In genomic region chr19:35716735-35716984, GRCh38 we compare ENCODE assay signal across 6 cellular contexts. TPM values are rescaled to one million over a fixed set of nuclear protein-coding genes. Genes with fewer than 3 reads are reported as not detected.
A peak's percentile ranks its signal among the peaks of the same experiment; 100 is the strongest.
DNase-seq lines count a peak whose midpoint lies in the region; ATAC-seq and TF ChIP-seq lines count a peak whose summit lies in the region.

No MANE protein-coding gene starts in this region.

- H3K27ac Mint-ChIP-seq in MCF 10A (ENCODE audit: low read depth, unreplicated experiment) (peak overlapping the region; percentile 97), neural crest cell (ENCODE audit: unreplicated experiment) (peak overlapping the region; percentile 97)

- CTCF ChIA-PET in MCF 10A (lab: Yijun Ruan, JAX), result interaction anchor here (1.3 kb wide), 1 partner anchor 10 kb away, joined by 3 read pairs; no protein-coding TSS in a partner anchor

- intact Hi-C loops in MCF 10A (cut with micrococcal nuclease), result no loop called here

- H3K4me3 Mint-ChIP-seq in MCF 10A (ENCODE audit: unreplicated experiment), result peak overlapping the region; percentile 88
- H3K4me3 Mint-ChIP-seq in neural crest cell, result peak overlapping the region; percentile 95

- DNase-seq in C1 segment of cervical spinal cord (lab: John Stamatoyannopoulos, UW), result peak in 10 of 14 donors; percentile 66 to 90 (median 86)
- DNase-seq in MCF 10A (ENCODE audit: unreplicated experiment), result no peak
- DNase-seq in neural crest cell (ENCODE audit: low read depth, low spot score), result no peak
- DNase-seq in stimulated activated CD4-positive, alpha-beta T cell treated with anti-CD3 and anti-CD28 coated beads, Interleukin-4, amount 100 ng/mL, for 24 hours, result no peak
- DNase-seq in NCI-H526 (lab: John Stamatoyannopoulos, UW), result no peak

- ATAC-seq in HG02759 (IDR thresholded peaks at IDR 0.05; ENCODE audit: unreplicated experiment), result peak; percentile 12

- H3K4me1 Mint-ChIP-seq in MCF 10A (ENCODE audit: insufficient read depth, unreplicated experiment) (peaks cover 20% of the 10 kb centered on the region), neural crest cell (peaks cover 34% of the 10 kb centered on the region)

- BruUV-seq in MCF 10A (replicated peaks; lab: Mats Ljungman, UMichigan), result TSS peak; percentile 22

- H3K9me3 Mint-ChIP-seq in MCF 10A (ENCODE audit: unreplicated experiment) (no peaks in the 10 kb centered on the region), neural crest cell (no peaks in the 10 kb centered on the region)

- TF ChIP-seq CTCF in MCF 10A (IDR thresholded peaks at IDR 0.05; ENCODE audit: unreplicated experiment), result no peak
- no peak for TF ChIP-seq CTCF in neural crest cell (conservative IDR thresholded peaks at IDR 0.05)

- H3K27me3 Mint-ChIP-seq in MCF 10A (ENCODE audit: insufficient read depth, unreplicated experiment) (no peaks in the 10 kb centered on the region), neural crest cell (ENCODE audit: low read depth) (no peaks in the 10 kb centered on the region)

- H3K36me3 Mint-ChIP-seq in MCF 10A (ENCODE audit: insufficient read depth, unreplicated experiment) (peaks cover 18% of the 10 kb centered on the region), neural crest cell (ENCODE audit: low read depth) (peaks cover 2% of the 10 kb centered on the region)

- POLR2A ChIA-PET in MCF 10A (lab: Yijun Ruan, JAX), result no interaction called here

RNA-seq across cellular contexts. Expression of gene KMT2B, which starts 1.1 kb away (rescaled TPM):
- total RNA-seq in MCF 10A (2022) (36.0 TPM in 2 replicates), neural crest cell (60.1 and 64.2 TPM in 2 replicates)

RNA-seq across cellular contexts. Expression of gene ZBTB32, which starts 12.3 kb away (rescaled TPM):
- total RNA-seq in MCF 10A (2022) (not detected in 2 replicates), neural crest cell (not detected in 2 replicates)

RNA-seq across cellular contexts. Expression of gene IGFLR1, which starts 25.6 kb away (rescaled TPM):
- total RNA-seq in MCF 10A (2022) (3.6 and 4.2 TPM in 2 replicates), neural crest cell (4.2 and 6.3 TPM in 2 replicates)

RNA-seq across cellular contexts. Expression of gene U2AF1L4, which starts 28.6 kb away (rescaled TPM):
- 32.0 and 37.5 TPM in 2 replicates for total RNA-seq in MCF 10A (2022)
- 19.4 and 21.6 TPM in 2 replicates for total RNA-seq in neural crest cell

RNA-seq across cellular contexts. Expression of gene PSENEN, which starts 28.8 kb away (rescaled TPM):
- total RNA-seq in MCF 10A (2022) (65.0 and 86.9 TPM in 2 replicates), neural crest cell (67.3 and 69.2 TPM in 2 replicates)

Comparison
In these comparisons a context has a peak if more than half of its experiments do, and no peak if none do; other contexts are left out.
1. DNase-seq: peak in C1 segment of cervical spinal cord (10 of 14); none in MCF 10A (single experiment), neural crest cell (single experiment), stimulated activated CD4-positive, alpha-beta T cell treated with anti-CD3 and anti-CD28 coated beads, Interleukin-4, amount 100 ng/mL, for 24 hours (single experiment) and NCI-H526 (0 of 2).